Comparison of ENCODE assay signal across 20 cellular contexts in the genomic region with DNA sequence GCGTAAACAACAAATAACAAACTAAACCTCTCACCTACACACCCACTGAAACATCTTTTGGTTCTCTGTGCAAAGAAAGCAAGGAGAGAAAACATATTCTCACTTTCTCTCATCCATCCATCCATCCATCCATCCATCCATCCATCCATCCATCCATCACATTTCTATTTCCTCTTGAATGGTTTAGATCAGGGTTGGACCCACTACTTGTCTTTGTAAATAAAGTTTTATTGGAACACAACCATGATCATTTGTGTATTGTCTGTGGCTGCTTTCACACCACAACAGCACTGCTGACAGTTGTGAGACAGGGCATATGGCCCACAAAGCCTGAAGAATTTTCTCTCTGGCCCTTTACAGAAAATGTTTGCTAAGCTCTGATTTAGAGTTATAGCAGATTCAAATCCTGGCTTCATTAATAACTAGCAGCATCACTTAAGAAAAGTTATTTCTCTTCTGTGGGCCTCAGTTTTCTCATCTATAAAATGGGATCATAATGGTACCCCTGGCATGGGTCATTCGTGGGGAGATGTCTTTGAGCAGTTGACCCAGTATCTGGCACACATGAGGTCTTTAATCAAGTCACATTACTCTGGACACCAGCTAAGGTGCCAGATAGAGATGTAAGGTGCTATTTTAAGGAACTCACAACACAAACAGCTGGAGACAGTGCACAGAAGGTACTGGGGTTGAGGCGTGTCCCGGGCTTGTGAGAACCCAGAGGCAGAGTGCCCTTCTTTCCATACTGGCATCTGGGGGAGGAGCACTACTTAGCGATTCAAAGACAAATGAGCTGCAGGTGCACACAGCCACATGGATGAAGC.
DNase-seq lines count a peak whose midpoint lies in the region; ATAC-seq and TF ChIP-seq lines count a peak whose summit lies in the region.
"Had no signal": no experiment of that assay in that cellular context is flagged by ENCODE, and none has a peak within 500 bp of the region (broad histone marks: within the 10 kb centered on the region; RNA-seq: fewer than 3 reads in every experiment).

No MANE protein-coding gene starts in this region.

- no peak overlapping the region for H3K27ac ChIP-seq in CD4-positive, alpha-beta T cell (ENCODE audit: low read depth, low read length)
- H3K27ac ChIP-seq in endodermal cell (ENCODE audit: low read depth, low read length) (no peak overlapping the region), Peyer's patch (peak overlapping the region in 2 of 4 donors; percentile 81 to 87)
- H3K27ac ChIP-seq: breast epithelium, psoas muscle, tibial nerve, WERI-Rb-1 had no signal

- peak overlapping the region; percentile 2 for H3K27ac Mint-ChIP-seq in CD4-positive, alpha-beta T cell
- no peak overlapping the region for H3K27ac Mint-ChIP-seq in endothelial cell (ENCODE audit: unreplicated experiment)
- no peak overlapping the region for H3K27ac Mint-ChIP-seq in endodermal cell
- H3K27ac Mint-ChIP-seq in T-cell: peak overlapping the region in 1 of 2 donors; percentile 52
- H3K27ac Mint-ChIP-seq: activated CD4-positive, alpha-beta memory T cell treated with anti-CD3 and anti-CD28 coated beads for 36 hours; nephron had no signal

- no peak for DNase-seq in CD4-positive, alpha-beta T cell
- DNase-seq in COR-L47 (lab: John Stamatoyannopoulos, UW) (peak; percentile 12), NCI-H510A treated with DMSO at 0.1 percent for 48 hours (lab: John Stamatoyannopoulos, UW) (peak; percentile 26), endothelial cell (ENCODE audit: low spot score) (no peak), endodermal cell (no peak), T-cell (no peak), Peyer's patch (no peak)
- no peak for DNase-seq in effector CD4-positive, alpha-beta T cell
- DNase-seq: activated CD4-positive, alpha-beta memory T cell treated with anti-CD3 and anti-CD28 coated beads for 36 hours; activated T-cell treated with anti-CD3 and anti-CD28 coated beads, Interleukin-2, amount 50 U/mL, for 72 hours; glutamatergic neuron; H9; mammary epithelial cell; NCI-H1436; psoas muscle; stimulated activated naive CD4-positive, alpha-beta T cell treated with Interleukin-2 at 50 U/mL for 16 hours; WERI-Rb-1 had no signal

- H3K9me3 ChIP-seq in CD4-positive, alpha-beta T cell (ENCODE audit: control insufficient read depth, low read length): no peaks in the 10 kb centered on the region
- H3K9me3 ChIP-seq in endodermal cell (ENCODE audit: control insufficient read depth, low read length) (no peaks in the 10 kb centered on the region), Peyer's patch (no peaks in the 10 kb centered on the region)
- H3K9me3 ChIP-seq: breast epithelium, psoas muscle, tibial nerve had no signal

- peaks cover 31% of the 10 kb centered on the region for H3K4me1 Mint-ChIP-seq in CD4-positive, alpha-beta T cell (ENCODE audit: low read depth)
- H3K4me1 Mint-ChIP-seq in endothelial cell (ENCODE audit: unreplicated experiment) (peaks cover 32% of the 10 kb centered on the region), endodermal cell (peaks cover 34% of the 10 kb centered on the region), T-cell (peaks cover 22 to 43% (median 25%) of the 10 kb centered on the region in 3 donors)

- H3K9ac ChIP-seq in endodermal cell (ENCODE audit: extremely low read depth, low read length, poor library complexity, severe bottlenecking): no peak overlapping the region

- no peak for TF ChIP-seq POLR2A in Peyer's patch (IDR thresholded peaks at IDR 0.05)

- no peak for ATAC-seq in CD4-positive, alpha-beta T cell (ENCODE audit: poor library complexity)
- ATAC-seq in T-cell (replicated peaks in 1 of 4): no peak
- ATAC-seq: activated T-cell treated with anti-CD3 and anti-CD28 coated beads, Interleukin-2, amount 50 U/mL, for 72 hours had no signal

- no peak overlapping the region for H3K4me3 ChIP-seq in endodermal cell (ENCODE audit: low read length)
- no peak overlapping the region for H3K4me3 ChIP-seq in Peyer's patch
- H3K4me3 ChIP-seq: breast epithelium, psoas muscle, tibial nerve had no signal

- peaks cover 24% of the 10 kb centered on the region for H3K36me3 Mint-ChIP-seq in CD4-positive, alpha-beta T cell (ENCODE audit: low read depth)
- H3K36me3 Mint-ChIP-seq in endothelial cell (ENCODE audit: low read depth, unreplicated experiment): peaks cover 6% of the 10 kb centered on the region
- peaks cover 15% of the 10 kb centered on the region for H3K36me3 Mint-ChIP-seq in endodermal cell (ENCODE audit: low read depth)
- peaks cover 16% of the 10 kb centered on the region for H3K36me3 Mint-ChIP-seq in T-cell
- H3K36me3 Mint-ChIP-seq: activated CD4-positive, alpha-beta memory T cell treated with anti-CD3 and anti-CD28 coated beads for 36 hours had no signal

- no peaks in the 10 kb centered on the region for H3K27me3 ChIP-seq in CD4-positive, alpha-beta T cell (ENCODE audit: control insufficient read depth, insufficient read depth, low read length)
- H3K27me3 ChIP-seq in endodermal cell (ENCODE audit: control insufficient read depth, insufficient read depth, low read length, poor library complexity, severe bottlenecking) (no peaks in the 10 kb centered on the region), Peyer's patch (no peaks in the 10 kb centered on the region)
- H3K27me3 ChIP-seq: breast epithelium, tibial nerve had no signal

- POLR2A ChIA-PET in CD4-positive, alpha-beta T cell (lab: Charles Lee): no interaction called here
- POLR2A ChIA-PET in T-cell (lab: Charles Lee): no interaction called here

- H3K4me1 ChIP-seq in endodermal cell (ENCODE audit: control insufficient read depth, insufficient read depth, low read length) (peaks cover 12% of the 10 kb centered on the region), Peyer's patch (peaks cover 0 to 23% (median 0%) of the 10 kb centered on the region in 4 donors)
- H3K4me1 ChIP-seq: breast epithelium, psoas muscle had no signal

- H3K4me3 Mint-ChIP-seq in CD4-positive, alpha-beta T cell: no peak overlapping the region
- H3K4me3 Mint-ChIP-seq in endothelial cell (ENCODE audit: unreplicated experiment) (peak overlapping the region; percentile 69), endodermal cell (no peak overlapping the region), T-cell (no peak overlapping the region)
- H3K4me3 Mint-ChIP-seq: activated CD4-positive, alpha-beta memory T cell treated with anti-CD3 and anti-CD28 coated beads for 36 hours; activated T-cell treated with anti-CD3 and anti-CD28 coated beads, Interleukin-2, amount 50 U/mL, for 72 hours; H9; nephron had no signal

- no peaks in the 10 kb centered on the region for H3K27me3 Mint-ChIP-seq in CD4-positive, alpha-beta T cell
- H3K27me3 Mint-ChIP-seq in endothelial cell (ENCODE audit: unreplicated experiment) (peaks cover 12% of the 10 kb centered on the region), endodermal cell (ENCODE audit: insufficient read depth) (no peaks in the 10 kb centered on the region), T-cell (no peaks in the 10 kb centered on the region)
- H3K27me3 Mint-ChIP-seq: activated CD4-positive, alpha-beta memory T cell treated with anti-CD3 and anti-CD28 coated beads for 36 hours had no signal

- H3K36me3 ChIP-seq in endodermal cell (ENCODE audit: control insufficient read depth, insufficient read depth, low read length) (peaks cover 8% of the 10 kb centered on the region), Peyer's patch (no peaks in the 10 kb centered on the region)
- H3K36me3 ChIP-seq: breast epithelium, WERI-Rb-1 had no signal

- intact Hi-C loops in CD4-positive, alpha-beta T cell (cut with DNase I, micrococcal nuclease): no loop called here

- CTCF ChIA-PET in CD4-positive, alpha-beta T cell (lab: Charles Lee): no interaction called here
- CTCF ChIA-PET in T-cell (lab: Charles Lee): no interaction called here

- 74 to 100% methylated on average over 3 to 5 of the region's 5 CpGs for WGBS in endodermal cell (ENCODE audit: insufficient coverage in 1 of 2, insufficient read length in 1 of 2), 2 experiments

- H3K9me3 Mint-ChIP-seq in CD4-positive, alpha-beta T cell: no peaks in the 10 kb centered on the region
- no peaks in the 10 kb centered on the region for H3K9me3 Mint-ChIP-seq in endothelial cell (ENCODE audit: unreplicated experiment)
- H3K9me3 Mint-ChIP-seq in endodermal cell: no peaks in the 10 kb centered on the region
- no peaks in the 10 kb centered on the region for H3K9me3 Mint-ChIP-seq in T-cell
- H3K9me3 Mint-ChIP-seq: activated CD4-positive, alpha-beta memory T cell treated with anti-CD3 and anti-CD28 coated beads for 36 hours; H9; nephron had no signal

- no peak for TF ChIP-seq CTCF in CD4-positive, alpha-beta T cell (IDR thresholded peaks at IDR 0.05)
- no peak for TF ChIP-seq CTCF in endothelial cell (IDR thresholded peaks at IDR 0.05; ENCODE audit: unreplicated experiment)
- TF ChIP-seq CTCF in endodermal cell (conservative IDR thresholded peaks at IDR 0.05): no peak
- no peak for TF ChIP-seq CTCF in Peyer's patch (IDR thresholded peaks at IDR 0.05)

Comparison
In these comparisons a context has a peak if more than half of its experiments do, and no peak if none do; other contexts are left out.
1. DNase-seq: peak in COR-L47 (single experiment) and NCI-H510A treated with DMSO at 0.1 percent for 48 hours (single experiment); none in CD4-positive, alpha-beta T cell (0 of 10), endothelial cell (single experiment), endodermal cell (single experiment), effector CD4-positive, alpha-beta T cell (single experiment), T-cell (0 of 34) and Peyer's patch (0 of 3).